ENCODE assay signal across 5 cellular contexts in the genomic region with DNA sequence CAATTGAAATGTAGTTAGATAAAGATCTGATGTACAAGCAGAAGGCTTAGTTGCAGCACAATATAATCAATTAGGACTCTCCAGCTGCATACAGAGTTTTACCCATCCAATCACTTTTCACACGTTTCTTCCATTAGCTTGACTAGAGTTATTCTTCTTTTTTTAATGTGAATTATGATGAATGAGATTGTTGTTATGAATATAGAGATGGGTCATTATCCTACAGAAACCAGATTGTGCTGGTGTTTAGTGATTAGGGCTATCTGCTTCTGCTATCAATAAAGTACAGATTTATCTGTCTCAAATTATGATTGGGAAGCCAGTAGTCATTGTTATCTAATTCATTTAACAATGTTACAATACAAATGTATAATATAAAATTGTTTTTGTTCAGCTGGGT.
"Had no signal": no experiment of that assay in that cellular context is flagged by ENCODE, and none has a peak within 500 bp of the region (broad histone marks: within the 10 kb centered on the region; RNA-seq: fewer than 3 reads in every experiment).

No MANE protein-coding gene starts in this region.

- H2AFZ ChIP-seq: GM23338 had no signal

- H3K4me3 Mint-ChIP-seq: GM23338 had no signal

- H3K4me2 ChIP-seq: GM23338 had no signal

- H3K27ac Mint-ChIP-seq: GM23338 had no signal

- DNase-seq: IMR-90 had no signal

- H3K4me3 ChIP-seq: GM23338, HAP-1, K562 had no signal

- H3K9me3 Mint-ChIP-seq: GM23338 had no signal

- H3K36me3 ChIP-seq: HAP-1 had no signal

- H3K9me3 ChIP-seq: HAP-1 had no signal

- ATAC-seq: GM23338, HCT116, K562 had no signal
